Comparison of ENCODE assay signal across 8 cellular contexts in genomic region chr4:121952290-121952689, GRCh38. TPM values are rescaled to one million over a fixed set of nuclear protein-coding genes. Genes with fewer than 3 reads are reported as not detected.
A peak's percentile ranks its signal among the peaks of the same experiment; 100 is the strongest.
DNase-seq lines count a peak whose midpoint lies in the region; ATAC-seq and TF ChIP-seq lines count a peak whose summit lies in the region.

No MANE protein-coding gene starts in this region.

- H3K27me3 Mint-ChIP-seq in nephron progenitor cell (ENCODE audit: low read depth, poor library complexity), result peaks cover 42% of the 10 kb centered on the region

- peaks cover 72% of the 10 kb centered on the region for H3K27me3 ChIP-seq in HUES48 (ENCODE audit: control insufficient read depth, insufficient read depth, low read length)
- H3K27me3 ChIP-seq in colonic mucosa, result peaks cover 18% of the 10 kb centered on the region

- H3K4me1 Mint-ChIP-seq in nephron progenitor cell, result peaks cover 21% of the 10 kb centered on the region

- H3K27ac Mint-ChIP-seq in nephron progenitor cell, result no peak overlapping the region

- H3K9me3 Mint-ChIP-seq in nephron progenitor cell, result no peaks in the 10 kb centered on the region

- intact Hi-C loops in colonic mucosa (cut with DNase I), result loop anchor here (10.0 kb wide), 1 partner anchor 203 kb away; the partner anchor contains the start of gene BLTP1

- ATAC-seq in HG03342 (IDR thresholded peaks at IDR 0.05; ENCODE audit: unreplicated experiment), result no peak

- no peak overlapping the region for H3K9ac ChIP-seq in HUES48 (ENCODE audit: low read depth, low read length)
- H3K9ac ChIP-seq in colonic mucosa (ENCODE audit: low read depth in 2 of 2, low read length in 2 of 2), result no peak overlapping the region

- H3K4me3 ChIP-seq in AG09309 (ENCODE audit: control insufficient read depth, low read depth, low read length) (peak overlapping the region; percentile 50), HUES48 (ENCODE audit: low read depth, low read length) (peak overlapping the region; percentile 80), colonic mucosa (peak overlapping the region; percentile 59)

- DNase-seq in AG09309 (ENCODE audit: low read depth) (no peak), colonic mucosa (no peak), nephron progenitor cell (no peak), SW 1271 (lab: John Stamatoyannopoulos, UW) (no peak), DMS53 treated with DMSO at 0.1 percent for 48 hours (lab: John Stamatoyannopoulos, UW; ENCODE audit: unreplicated experiment) (no peak)
- DNase-seq in stimulated activated CD4-positive, alpha-beta T cell treated with anti-CD3 and anti-CD28 coated beads, Interleukin-4, amount 100 ng/mL, for 1 hour, result no peak

- no peaks in the 10 kb centered on the region for H3K9me3 ChIP-seq in HUES48 (ENCODE audit: control insufficient read depth, insufficient read depth, low read length)
- no peaks in the 10 kb centered on the region for H3K9me3 ChIP-seq in colonic mucosa

- H3K36me3 Mint-ChIP-seq in nephron progenitor cell (ENCODE audit: low read depth), result no peaks in the 10 kb centered on the region

- no peaks in the 10 kb centered on the region for H3K36me3 ChIP-seq in HUES48 (ENCODE audit: control insufficient read depth, insufficient read depth, low read length)
- H3K36me3 ChIP-seq in colonic mucosa, result no peaks in the 10 kb centered on the region

- TF ChIP-seq CTCF in AG09309 (IDR thresholded peaks at IDR 0.05; ENCODE audit: control insufficient read depth, insufficient read depth, low read depth, low read length, missing control alignments) (no peak), colonic mucosa (IDR thresholded peaks at IDR 0.05) (no peak), nephron progenitor cell (IDR thresholded peaks at IDR 0.05) (no peak)

- H3K4me1 ChIP-seq in HUES48 (ENCODE audit: control insufficient read depth, insufficient read depth, low read length) (peaks cover 4% of the 10 kb centered on the region; the same call in 1 of the 2 replicates), colonic mucosa (peaks cover 10% of the 10 kb centered on the region)

- H3K27ac ChIP-seq in HUES48 (ENCODE audit: low read depth, low read length), result no peak overlapping the region
- H3K27ac ChIP-seq in colonic mucosa, result no peak overlapping the region

- H3K4me3 Mint-ChIP-seq in nephron progenitor cell, result peak overlapping the region; percentile 79

RNA-seq across cellular contexts. Expression of gene TRPC3, which starts 0.4 kb away (rescaled TPM):
- total RNA-seq in colonic mucosa, result under 1 TPM in 1 of 2 donors, not detected in 1; 0.15 TPM
